In genomic region chr9:34178698-34179527, GRCh38 we compare ENCODE assay signal across 1 cellular context.
A peak's percentile ranks its signal among the peaks of the same experiment; 100 is the strongest.
TF ChIP-seq lines count a peak whose summit lies in the region.

Gene UBAP1 (plus strand): TSS chr9:34179043. CDS start chr9:34220915, 41,872 bp downstream.

TF ChIP-seq in HepG2, 621 proteins besides CTCF, POLR2A, EP300 and RAD21 (continued from another document and continues in another):
- TF ChIP-seq, protein P1, sequence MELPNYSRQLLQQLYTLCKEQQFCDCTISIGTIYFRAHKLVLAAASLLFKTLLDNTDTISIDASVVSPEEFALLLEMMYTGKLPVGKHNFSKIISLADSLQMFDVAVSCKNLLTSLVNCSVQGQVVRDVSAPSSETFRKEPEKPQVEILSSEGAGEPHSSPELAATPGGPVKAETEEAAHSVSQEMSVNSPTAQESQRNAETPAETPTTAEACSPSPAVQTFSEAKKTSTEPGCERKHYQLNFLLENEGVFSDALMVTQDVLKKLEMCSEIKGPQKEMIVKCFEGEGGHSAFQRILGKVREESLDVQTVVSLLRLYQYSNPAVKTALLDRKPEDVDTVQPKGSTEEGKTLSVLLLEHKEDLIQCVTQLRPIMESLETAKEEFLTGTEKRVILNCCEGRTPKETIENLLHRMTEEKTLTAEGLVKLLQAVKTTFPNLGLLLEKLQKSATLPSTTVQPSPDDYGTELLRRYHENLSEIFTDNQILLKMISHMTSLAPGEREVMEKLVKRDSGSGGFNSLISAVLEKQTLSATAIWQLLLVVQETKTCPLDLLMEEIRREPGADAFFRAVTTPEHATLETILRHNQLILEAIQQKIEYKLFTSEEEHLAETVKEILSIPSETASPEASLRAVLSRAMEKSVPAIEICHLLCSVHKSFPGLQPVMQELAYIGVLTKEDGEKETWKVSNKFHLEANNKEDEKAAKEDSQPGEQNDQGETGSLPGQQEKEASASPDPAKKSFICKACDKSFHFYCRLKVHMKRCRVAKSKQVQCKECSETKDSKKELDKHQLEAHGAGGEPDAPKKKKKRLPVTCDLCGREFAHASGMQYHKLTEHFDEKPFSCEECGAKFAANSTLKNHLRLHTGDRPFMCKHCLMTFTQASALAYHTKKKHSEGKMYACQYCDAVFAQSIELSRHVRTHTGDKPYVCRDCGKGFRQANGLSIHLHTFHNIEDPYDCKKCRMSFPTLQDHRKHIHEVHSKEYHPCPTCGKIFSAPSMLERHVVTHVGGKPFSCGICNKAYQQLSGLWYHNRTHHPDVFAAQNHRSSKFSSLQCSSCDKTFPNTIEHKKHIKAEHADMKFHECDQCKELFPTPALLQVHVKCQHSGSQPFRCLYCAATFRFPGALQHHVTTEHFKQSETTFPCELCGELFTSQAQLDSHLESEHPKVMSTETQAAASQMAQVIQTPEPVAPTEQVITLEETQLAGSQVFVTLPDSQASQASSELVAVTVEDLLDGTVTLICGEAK (IDR thresholded peaks at IDR 0.05), result no peak
- TF ChIP-seq, protein P1 (CRISPR knock-in tag; IDR thresholded peaks at IDR 0.05), result no peak
- peak; percentile 62; the same call in 1 of the 2 replicates for TF ChIP-seq ZNF766 (CRISPR knock-in tag; IDR thresholded peaks at IDR 0.05; ENCODE audit: borderline replicate concordance)
- no peak for TF ChIP-seq ZNF549 (CRISPR knock-in tag; IDR thresholded peaks at IDR 0.05)
- TF ChIP-seq, protein P2, sequence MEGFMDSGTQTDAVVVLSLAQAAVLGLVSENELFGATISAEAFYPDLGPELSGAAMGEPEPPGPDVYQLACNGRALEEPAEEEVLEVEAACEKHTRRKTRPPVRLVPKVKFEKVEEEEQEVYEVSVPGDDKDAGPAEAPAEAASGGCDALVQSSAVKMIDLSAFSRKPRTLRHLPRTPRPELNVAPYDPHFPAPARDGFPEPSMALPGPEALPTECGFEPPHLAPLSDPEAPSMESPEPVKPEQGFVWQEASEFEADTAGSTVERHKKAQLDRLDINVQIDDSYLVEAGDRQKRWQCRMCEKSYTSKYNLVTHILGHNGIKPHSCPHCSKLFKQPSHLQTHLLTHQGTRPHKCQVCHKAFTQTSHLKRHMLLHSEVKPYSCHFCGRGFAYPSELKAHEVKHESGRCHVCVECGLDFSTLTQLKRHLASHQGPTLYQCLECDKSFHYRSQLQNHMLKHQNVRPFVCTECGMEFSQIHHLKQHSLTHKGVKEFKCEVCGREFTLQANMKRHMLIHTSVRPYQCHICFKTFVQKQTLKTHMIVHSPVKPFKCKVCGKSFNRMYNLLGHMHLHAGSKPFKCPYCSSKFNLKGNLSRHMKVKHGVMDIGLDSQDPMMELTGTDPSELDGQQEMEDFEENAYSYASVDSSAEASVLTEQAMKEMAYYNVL (CRISPR knock-in tag; IDR thresholded peaks at IDR 0.05; ENCODE audit: borderline replicate concordance), result no peak
- TF ChIP-seq REL (CRISPR knock-in tag; conservative IDR thresholded peaks at IDR 0.05), result peak; percentile 72; the same call in 1 of the 2 replicates
- TF ChIP-seq SP2 (CRISPR knock-in tag; IDR thresholded peaks at IDR 0.05), result no peak
- TF ChIP-seq ZNF205 (CRISPR knock-in tag; IDR thresholded peaks at IDR 0.05), result no peak
- TF ChIP-seq, protein P3, sequence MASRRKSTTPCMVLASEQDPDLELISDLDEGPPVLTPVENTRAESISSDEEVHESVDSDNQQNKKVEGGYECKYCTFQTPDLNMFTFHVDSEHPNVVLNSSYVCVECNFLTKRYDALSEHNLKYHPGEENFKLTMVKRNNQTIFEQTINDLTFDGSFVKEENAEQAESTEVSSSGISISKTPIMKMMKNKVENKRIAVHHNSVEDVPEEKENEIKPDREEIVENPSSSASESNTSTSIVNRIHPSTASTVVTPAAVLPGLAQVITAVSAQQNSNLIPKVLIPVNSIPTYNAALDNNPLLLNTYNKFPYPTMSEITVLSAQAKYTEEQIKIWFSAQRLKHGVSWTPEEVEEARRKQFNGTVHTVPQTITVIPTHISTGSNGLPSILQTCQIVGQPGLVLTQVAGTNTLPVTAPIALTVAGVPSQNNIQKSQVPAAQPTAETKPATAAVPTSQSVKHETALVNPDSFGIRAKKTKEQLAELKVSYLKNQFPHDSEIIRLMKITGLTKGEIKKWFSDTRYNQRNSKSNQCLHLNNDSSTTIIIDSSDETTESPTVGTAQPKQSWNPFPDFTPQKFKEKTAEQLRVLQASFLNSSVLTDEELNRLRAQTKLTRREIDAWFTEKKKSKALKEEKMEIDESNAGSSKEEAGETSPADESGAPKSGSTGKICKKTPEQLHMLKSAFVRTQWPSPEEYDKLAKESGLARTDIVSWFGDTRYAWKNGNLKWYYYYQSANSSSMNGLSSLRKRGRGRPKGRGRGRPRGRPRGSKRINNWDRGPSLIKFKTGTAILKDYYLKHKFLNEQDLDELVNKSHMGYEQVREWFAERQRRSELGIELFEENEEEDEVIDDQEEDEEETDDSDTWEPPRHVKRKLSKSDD (CRISPR knock-in tag; IDR thresholded peaks at IDR 0.05; ENCODE audit: low read depth), result peak; percentile 96
- no peak for TF ChIP-seq ZNF780A (CRISPR knock-in tag; IDR thresholded peaks at IDR 0.05)
- no peak for TF ChIP-seq NAIF1 (CRISPR knock-in tag; IDR thresholded peaks at IDR 0.05; ENCODE audit: borderline replicate concordance)
- no peak for TF ChIP-seq SUZ12 (IDR thresholded peaks at IDR 0.05; ENCODE audit: low read depth, low read length)
- no peak for TF ChIP-seq NFE2L1 (CRISPR knock-in tag; IDR thresholded peaks at IDR 0.05; ENCODE audit: borderline replicate concordance)
- TF ChIP-seq ZNF639 (CRISPR knock-in tag; conservative IDR thresholded peaks at IDR 0.05), result 0 out of 2 replicates have a peak, but pooled peaks have one; percentile 23
- TF ChIP-seq ZNF768 (CRISPR knock-in tag; IDR thresholded peaks at IDR 0.05), result peak; percentile 52; the same call in 1 of the 2 replicates
- no peak; the same call in 1 of the 2 replicates for TF ChIP-seq MIER3 (CRISPR knock-in tag; IDR thresholded peaks at IDR 0.05; ENCODE audit: borderline replicate concordance)
- no peak for TF ChIP-seq JUNB (CRISPR knock-in tag; IDR thresholded peaks at IDR 0.05; ENCODE audit: borderline replicate concordance)
- TF ChIP-seq, protein P4, sequence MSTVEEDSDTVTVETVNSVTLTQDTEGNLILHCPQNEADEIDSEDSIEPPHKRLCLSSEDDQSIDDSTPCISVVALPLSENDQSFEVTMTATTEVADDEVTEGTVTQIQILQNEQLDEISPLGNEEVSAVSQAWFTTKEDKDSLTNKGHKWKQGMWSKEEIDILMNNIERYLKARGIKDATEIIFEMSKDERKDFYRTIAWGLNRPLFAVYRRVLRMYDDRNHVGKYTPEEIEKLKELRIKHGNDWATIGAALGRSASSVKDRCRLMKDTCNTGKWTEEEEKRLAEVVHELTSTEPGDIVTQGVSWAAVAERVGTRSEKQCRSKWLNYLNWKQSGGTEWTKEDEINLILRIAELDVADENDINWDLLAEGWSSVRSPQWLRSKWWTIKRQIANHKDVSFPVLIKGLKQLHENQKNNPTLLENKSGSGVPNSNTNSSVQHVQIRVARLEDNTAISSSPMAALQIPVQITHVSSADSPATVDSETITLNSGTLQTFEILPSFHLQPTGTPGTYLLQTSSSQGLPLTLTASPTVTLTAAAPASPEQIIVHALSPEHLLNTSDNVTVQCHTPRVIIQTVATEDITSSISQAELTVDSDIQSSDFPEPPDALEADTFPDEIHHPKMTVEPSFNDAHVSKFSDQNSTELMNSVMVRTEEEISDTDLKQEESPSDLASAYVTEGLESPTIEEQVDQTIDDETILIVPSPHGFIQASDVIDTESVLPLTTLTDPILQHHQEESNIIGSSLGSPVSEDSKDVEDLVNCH (CRISPR knock-in tag; IDR thresholded peaks at IDR 0.05), result 0 out of 2 replicates have a peak, but pooled peaks have one; percentile 53
- peak; percentile 24; the same call in 1 of the 2 replicates for TF ChIP-seq ZNF331 (CRISPR knock-in tag; IDR thresholded peaks at IDR 0.05)
- 0 out of 2 replicates have a peak, but pooled peaks have one; percentile 77 for TF ChIP-seq MTERF4 (CRISPR knock-in tag; IDR thresholded peaks at IDR 0.05)
- TF ChIP-seq ZBED4 (CRISPR knock-in tag; IDR thresholded peaks at IDR 0.05; ENCODE audit: borderline replicate concordance), result no peak
- TF ChIP-seq, protein P5, sequence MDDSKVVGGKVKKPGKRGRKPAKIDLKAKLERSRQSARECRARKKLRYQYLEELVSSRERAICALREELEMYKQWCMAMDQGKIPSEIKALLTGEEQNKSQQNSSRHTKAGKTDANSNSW (CRISPR knock-in tag; IDR thresholded peaks at IDR 0.05; ENCODE audit: borderline replicate concordance), result no peak
- 0 out of 2 replicates have a peak, but pooled peaks have one; percentile 31 for TF ChIP-seq ZNF138 (CRISPR knock-in tag; IDR thresholded peaks at IDR 0.05; ENCODE audit: low read depth)
- no peak for TF ChIP-seq WIZ (CRISPR knock-in tag; IDR thresholded peaks at IDR 0.05)
- TF ChIP-seq MXD1 (CRISPR knock-in tag; IDR thresholded peaks at IDR 0.05), result no peak
- TF ChIP-seq MTA3 (CRISPR knock-in tag; IDR thresholded peaks at IDR 0.05), result no peak
- TF ChIP-seq PITX1 (CRISPR knock-in tag; IDR thresholded peaks at IDR 0.05), result peak; percentile 91
- TF ChIP-seq BRCA1 (CRISPR knock-in tag; IDR thresholded peaks at IDR 0.05), result no peak
- no peak for TF ChIP-seq CHCHD3 (CRISPR knock-in tag; IDR thresholded peaks at IDR 0.05)
- TF ChIP-seq PREB (CRISPR knock-in tag; IDR thresholded peaks at IDR 0.05), result no peak
